ENCODE assay signal across 15 cellular contexts in the genomic region with DNA sequence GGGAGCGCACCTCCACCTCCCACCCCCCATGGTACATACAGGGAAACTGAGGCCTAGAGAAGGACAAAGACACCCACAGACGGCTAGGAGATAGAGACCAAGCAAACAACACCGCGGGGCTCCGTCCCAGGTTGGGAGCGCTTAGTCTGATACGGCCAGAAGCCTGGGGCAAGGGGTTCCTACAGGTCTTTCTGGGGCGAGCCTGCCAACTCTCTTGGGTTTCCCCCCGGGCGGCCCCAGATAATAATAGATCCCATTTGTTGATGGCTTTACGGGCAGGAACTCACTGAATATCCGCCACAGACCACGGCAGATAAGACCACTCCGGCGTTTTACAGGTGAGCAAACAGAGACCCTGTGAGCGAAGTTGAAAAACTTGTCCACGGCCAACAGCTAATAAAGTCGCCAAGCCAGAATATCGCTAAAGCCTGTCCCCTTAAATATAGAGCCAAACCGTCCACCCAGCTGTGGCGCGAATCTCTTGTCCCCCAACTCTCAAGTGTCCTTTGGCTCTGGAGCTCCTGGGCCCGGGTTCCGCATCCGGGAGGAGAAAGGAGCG. TPM values are rescaled to one million over a fixed set of nuclear protein-coding genes. Genes with fewer than 3 reads are reported as not detected.
DNase-seq lines count a peak whose midpoint lies in the region; ATAC-seq, FAIRE-seq and TF ChIP-seq lines count a peak whose summit lies in the region.
"Had no signal": no experiment of that assay in that cellular context is flagged by ENCODE, and none has a peak within 500 bp of the region (broad histone marks: within the 10 kb centered on the region; RNA-seq: fewer than 3 reads in every experiment).

No MANE protein-coding gene starts in this region.

- H3K27me3 Mint-ChIP-seq in activated naive CD8-positive, alpha-beta T cell treated with anti-CD3 and anti-CD28 coated beads, Interleukin-2, amount 50 U/mL, for 24 hours: peaks cover 69% of the 10 kb centered on the region

- H3K27ac ChIP-seq in iPS-20b (ENCODE audit: low read length): no peak overlapping the region
- peak overlapping the region in 5 of 8 donors; percentile 17 to 91 (median 51) for H3K27ac ChIP-seq in spleen

- peak overlapping the region; percentile 72 for H3K4me3 Mint-ChIP-seq in activated naive CD8-positive, alpha-beta T cell treated with anti-CD3 and anti-CD28 coated beads, Interleukin-2, amount 50 U/mL, for 24 hours
- H3K4me3 Mint-ChIP-seq: activated CD4-positive, alpha-beta T cell treated with anti-CD3 and anti-CD28 coated beads for 36 hours; activated T-helper 1 cell treated with anti-CD3 and anti-CD28 coated beads, Interleukin-12 subunit alpha, Interleukin-12 subunit beta, Interleukin-2, Interleukin-4 antibody, amounts not matched to agents 30 ng/mL and 10 ng/mL and 1 ng/mL, durations not matched to agents 14 hours and 24 hours and 36 hours had no signal

- H3K27me3 ChIP-seq in H7 (ENCODE audit: control insufficient read depth, insufficient read depth, low read length) (peaks cover 64% of the 10 kb centered on the region), iPS-20b (ENCODE audit: insufficient read depth, low read length) (peaks cover 77% of the 10 kb centered on the region), spleen (replicated peaks in 1 of 7) (peaks cover 0 to 95% (median 35%) of the 10 kb centered on the region in 7 donors)

- no peak overlapping the region for H3K9ac ChIP-seq in iPS-20b (ENCODE audit: low read depth, low read length)

- H3K4me1 ChIP-seq in iPS-20b (ENCODE audit: insufficient read depth, low read length) (no peaks in the 10 kb centered on the region), spleen (peaks cover 0 to 70% (median 40%) of the 10 kb centered on the region in 6 donors)

- no peak overlapping the region for H3K27ac Mint-ChIP-seq in activated naive CD8-positive, alpha-beta T cell treated with anti-CD3 and anti-CD28 coated beads, Interleukin-2, amount 50 U/mL, for 24 hours
- H3K27ac Mint-ChIP-seq: activated CD4-positive, alpha-beta T cell treated with anti-CD3 and anti-CD28 coated beads for 36 hours; activated T-helper 1 cell treated with anti-CD3 and anti-CD28 coated beads, Interleukin-12 subunit alpha, Interleukin-12 subunit beta, Interleukin-2, Interleukin-4 antibody, amounts not matched to agents 30 ng/mL and 10 ng/mL and 1 ng/mL, durations not matched to agents 14 hours and 24 hours and 36 hours had no signal

- H3K9me3 ChIP-seq in iPS-20b (ENCODE audit: insufficient read depth, low read depth, low read length): no peaks in the 10 kb centered on the region; the same call in 1 of the 2 replicates
- no peaks in the 10 kb centered on the region for H3K9me3 ChIP-seq in spleen

- intact Hi-C loops in spleen (cut with DNase I; ENCODE audit: low total_unique reads): loop anchor here (5.0 kb wide), 3 partner anchors 408 to 1028 kb away; no protein-coding TSS in a partner anchor

- H3K9me3 Mint-ChIP-seq in activated naive CD8-positive, alpha-beta T cell treated with anti-CD3 and anti-CD28 coated beads, Interleukin-2, amount 50 U/mL, for 24 hours: no peaks in the 10 kb centered on the region
- H3K9me3 Mint-ChIP-seq: activated T-helper 1 cell treated with anti-CD3 and anti-CD28 coated beads, Interleukin-12 subunit alpha, Interleukin-12 subunit beta, Interleukin-2, Interleukin-4 antibody, amounts not matched to agents 30 ng/mL and 10 ng/mL and 1 ng/mL, durations not matched to agents 14 hours and 24 hours and 36 hours had no signal

- no peak for TF ChIP-seq CTCF in spleen (IDR thresholded peaks at IDR 0.05 in 8 of 11, conservative IDR thresholded peaks at IDR 0.05 in 3 of 11)

- DNase-seq in H7: peak; percentile 30
- no peak for DNase-seq in activated naive CD8-positive, alpha-beta T cell treated with anti-CD3 and anti-CD28 coated beads, Interleukin-2, amount 50 U/mL, for 24 hours
- peak; percentile 77 for DNase-seq in spleen
- DNase-seq in NCI-H1417 treated with DMSO at 0.1 percent for 48 hours (lab: John Stamatoyannopoulos, UW): no peak
- DNase-seq in pons (ENCODE audit: low spot score): no peak
- no peak for DNase-seq in NCI-H1092 treated with DMSO at 0.1 percent for 48 hours (lab: John Stamatoyannopoulos, UW)
- no peak for DNase-seq in H54 (ENCODE audit: insufficient read length, low spot score)
- DNase-seq: activated CD4-positive, alpha-beta T cell treated with anti-CD3 and anti-CD28 coated beads for 36 hours; erythroblast; NCI-H2227 treated with DMSO at 0.1 percent for 48 hours; SW 1271 had no signal

- H3K4me3 ChIP-seq in H7 (ENCODE audit: insufficient read depth, low read depth, low read length) (peak overlapping the region; percentile 22), iPS-20b (ENCODE audit: low read length) (peak overlapping the region; percentile 36; the same call in 1 of the 2 replicates), spleen (peak overlapping the region in 7 of 8 donors; percentile 0 to 70 (median 22))
- H3K4me3 ChIP-seq: skin epidermis had no signal

- no peak for ATAC-seq in activated naive CD8-positive, alpha-beta T cell treated with anti-CD3 and anti-CD28 coated beads, Interleukin-2, amount 50 U/mL, for 24 hours
- ATAC-seq: activated CD4-positive, alpha-beta T cell treated with anti-CD3 and anti-CD28 coated beads for 36 hours; Panc1 had no signal

- no peak for FAIRE-seq in H54 (lab: Jason Lieb, UNC)

- H3K36me3 ChIP-seq in H7 (replicated peaks; ENCODE audit: control insufficient read depth, insufficient read depth, low read length) (no peaks in the 10 kb centered on the region), iPS-20b (ENCODE audit: insufficient read depth, low read depth, low read length) (no peaks in the 10 kb centered on the region), spleen (no peaks in the 10 kb centered on the region)

- 14 to 46% (median 19%) methylated on average over 19 to 26 of the region's 26 CpGs for WGBS in spleen, 5 donors

- H3K4me1 Mint-ChIP-seq in activated naive CD8-positive, alpha-beta T cell treated with anti-CD3 and anti-CD28 coated beads, Interleukin-2, amount 50 U/mL, for 24 hours: peaks cover 32% of the 10 kb centered on the region

- TF ChIP-seq POLR2A in spleen (IDR thresholded peaks at IDR 0.05): no peak
- no peak for TF ChIP-seq POLR2A in H54 (IDR thresholded peaks at IDR 0.05; ENCODE audit: low read depth, low read length)

- H3K36me3 Mint-ChIP-seq in activated naive CD8-positive, alpha-beta T cell treated with anti-CD3 and anti-CD28 coated beads, Interleukin-2, amount 50 U/mL, for 24 hours (ENCODE audit: low read depth): no peaks in the 10 kb centered on the region

RNA-seq across cellular contexts. Expression of a gene that starts 5.1 kb away (rescaled TPM):
- total RNA-seq in H7 (2014; rRNA removed; shearing (Covaris generic)): 0.35 TPM in 1 of 2 replicates, not detected in the other
- 10 to 100 TPM; 19.6 to 56.2 (median 34.8) TPM for total RNA-seq in spleen
- 1 to 10 TPM; 6.8 to 8.8 (median 7.9) TPM for polyA plus RNA-seq in spleen
- total RNA-seq: activated T-helper 1 cell treated with anti-CD3 and anti-CD28 coated beads, Interleukin-12 subunit alpha, Interleukin-12 subunit beta, Interleukin-2, Interleukin-4 antibody, amounts not matched to agents 30 ng/mL and 10 ng/mL and 1 ng/mL, durations not matched to agents 14 hours and 24 hours and 36 hours had no signal

Comparison
In these comparisons a context has a peak if more than half of its experiments do, and no peak if none do; other contexts are left out.
1. DNase-seq: peak in H7 (single experiment) and spleen (single experiment); none in activated naive CD8-positive, alpha-beta T cell treated with anti-CD3 and anti-CD28 coated beads, Interleukin-2, amount 50 U/mL, for 24 hours (single experiment), NCI-H1417 treated with DMSO at 0.1 percent for 48 hours (single experiment), pons (single experiment), NCI-H1092 treated with DMSO at 0.1 percent for 48 hours (single experiment) and H54 (single experiment).
2. RNA of a gene that starts 5.1 kb away (total RNA-seq): 19.6 to 56.2 TPM in spleen; 0.35 TPM in H7; every median in the first group is over 10 times any median in the second.
3. Peak in every context shown above with its lines, with median percentiles within 50 percentile points of each other: H3K4me3 ChIP-seq.